22 cellular contexts compared by ENCODE assay signal in genomic region chr5:180394031-180394636, GRCh38. TPM values are rescaled to one million over a fixed set of nuclear protein-coding genes. Genes with fewer than 3 reads are reported as not detected.
A peak's percentile ranks its signal among the peaks of the same experiment; 100 is the strongest.
DNase-seq lines count a peak whose midpoint lies in the region; ATAC-seq, FAIRE-seq and TF ChIP-seq lines count a peak whose summit lies in the region.
"Had no signal": no experiment of that assay in that cellular context is flagged by ENCODE, and none has a peak within 500 bp of the region (broad histone marks: within the 10 kb centered on the region; RNA-seq: fewer than 3 reads in every experiment).

No MANE protein-coding gene starts in this region.

- CTCF ChIA-PET in SK-N-SH (lab: Yijun Ruan, JAX) (no interaction called here), K562 (lab: Yijun Ruan, JAX; ENCODE audit: low intra/inter-chr PET ratio) (no interaction called here)

- POLR2A ChIA-PET in SK-N-SH (lab: Yijun Ruan, JAX) = no interaction called here
- POLR2A ChIA-PET in K562 (lab: Yijun Ruan, JAX) = no interaction called here

- no peak for TF ChIP-seq POLR2A in K562 (conservative IDR thresholded peaks at IDR 0.05)

- WGBS in SK-N-SH (ENCODE audit: low lambda C conversion rate) = 57% methylated on average over 11 of the region's 13 CpGs
- 12% methylated on average over 13 of the region's 13 CpGs for WGBS in K562 (ENCODE audit: insufficient coverage, low coverage, missing lambda C conversion rate)

- no peak for FAIRE-seq in K562 (lab: Jason Lieb, UNC)
- FAIRE-seq: G401.6, H54 had no signal

- H3K27me3 ChIP-seq in SK-N-SH (ENCODE audit: insufficient read depth) (no peaks in the 10 kb centered on the region), K562 (ENCODE audit: control insufficient read depth in 2 of 2, insufficient read depth in 2 of 2, low read length in 2 of 2) (peaks cover 45 to 90% of the 10 kb centered on the region in 2 experiments), upper lobe of right lung (no peaks in the 10 kb centered on the region)
- H3K27me3 ChIP-seq: Peyer's patch, SJCRH30 had no signal

- intact Hi-C loops in K562 (cut with micrococcal nuclease) (no loop called here), upper lobe of right lung (cut with DNase I) (no loop called here)

- in situ Hi-C loops in K562 (cut with MboI) = no loop called here

- DNase-seq in SK-N-SH (peak; percentile 4), K562 (ENCODE audit: extremely low read depth in 1 of 4, low spot score in 3 of 4) (peak in 3 of 4 experiments; percentile 4 to 13 (median 9)), iPS-NIHi7 (ENCODE audit: extremely low spot score) (peak; percentile 18), upper lobe of right lung (peak; percentile 39), NCI-H1436 (lab: John Stamatoyannopoulos, UW) (no peak)
- DNase-seq: HFFc6, KG1, NCI-H1092, NCI-H1436 treated with DMSO at 0.1 percent for 48 hours, NCI-H1930, NCI-H226, NCI-H524, NCI-H82, SJCRH30 had no signal

- H3K9me3 ChIP-seq in SK-N-SH = no peaks in the 10 kb centered on the region
- no peaks in the 10 kb centered on the region for H3K9me3 ChIP-seq in K562 (replicated peaks; ENCODE audit: control insufficient read depth, insufficient read depth, low read depth, low read length)
- no peaks in the 10 kb centered on the region for H3K9me3 ChIP-seq in upper lobe of right lung
- H3K9me3 ChIP-seq: Peyer's patch, SJCRH30 had no signal

- H4K20me1 ChIP-seq in SK-N-SH (ENCODE audit: insufficient read depth) = no peaks in the 10 kb centered on the region
- H4K20me1 ChIP-seq in K562 (replicated peaks; ENCODE audit: control insufficient read depth, insufficient read depth, low read length) = peaks cover 7% of the 10 kb centered on the region; the same call in 1 of the 2 replicates

- H3K36me3 ChIP-seq in SK-N-SH (replicated peaks in 1 of 2; ENCODE audit: control insufficient read depth in 1 of 2, insufficient read depth in 2 of 2, low read length in 1 of 2) (no peaks in the 10 kb centered on the region), K562 (ENCODE audit: control insufficient read depth, insufficient read depth, low read length) (no peaks in the 10 kb centered on the region), upper lobe of right lung (no peaks in the 10 kb centered on the region)
- H3K36me3 ChIP-seq: Peyer's patch, SJCRH30 had no signal

- TF ChIP-seq EP300 in SK-N-SH (IDR thresholded peaks at IDR 0.05; ENCODE audit: borderline replicate concordance in 1 of 2, low read depth in 1 of 2, low read length in 1 of 2) (no peak), K562 (IDR thresholded peaks at IDR 0.05; ENCODE audit: low read length) (no peak)

- no peaks in the 10 kb centered on the region for H3K9me1 ChIP-seq in K562 (ENCODE audit: control insufficient read depth, insufficient read depth, low read length)

- no peaks in the 10 kb centered on the region for H3K4me1 ChIP-seq in SK-N-SH (ENCODE audit: control insufficient read depth in 1 of 2, insufficient read depth in 2 of 2, low read depth in 1 of 2, low read length in 1 of 2)
- no peaks in the 10 kb centered on the region for H3K4me1 ChIP-seq in K562 (replicated peaks in 1 of 2; ENCODE audit: control insufficient read depth in 2 of 2, insufficient read depth in 2 of 2, low read length in 2 of 2)
- H3K4me1 ChIP-seq in upper lobe of right lung = no peaks in the 10 kb centered on the region
- H3K4me1 ChIP-seq: Peyer's patch, SJCRH30 had no signal

- no peak for TF ChIP-seq RAD21 in SK-N-SH (IDR thresholded peaks at IDR 0.05; ENCODE audit: low read length)
- TF ChIP-seq RAD21 in K562 (CRISPR knock-in tag; conservative IDR thresholded peaks at IDR 0.05 in 1 of 2, IDR thresholded peaks at IDR 0.05 in 1 of 2) = no peak

- no peaks in the 10 kb centered on the region for H3K9me2 ChIP-seq in SK-N-SH

- TF ChIP-seq CTCF in SK-N-SH (IDR thresholded peaks at IDR 0.05) (no peak), K562 (IDR thresholded peaks at IDR 0.05 in 2 of 3, conservative IDR thresholded peaks at IDR 0.05 in 1 of 3; ENCODE audit: insufficient read depth in 2 of 3, low read depth in 1 of 3, low read length in 3 of 3) (peak in 1 of 3 experiments; percentile 21; a peak in 1 of 6 replicates), upper lobe of right lung (IDR thresholded peaks at IDR 0.05) (no peak)

- H3K4me3 ChIP-seq in SK-N-SH (ENCODE audit: low read depth in 2 of 2, low read length in 1 of 2) (no peak overlapping the region), K562 (no peak overlapping the region), upper lobe of right lung (no peak overlapping the region)
- H3K4me3 ChIP-seq: Peyer's patch, SJCRH30 had no signal

- no TSS peak for BruUV-seq in K562 (replicated peaks; lab: Mats Ljungman, UMichigan)

- no peak overlapping the region for H2AFZ ChIP-seq in SK-N-SH (ENCODE audit: low read depth)
- H2AFZ ChIP-seq in K562 (ENCODE audit: low read depth, low read length) = no peak overlapping the region

- no peaks in the 10 kb centered on the region for H3F3A ChIP-seq in SK-N-SH (replicated peaks; ENCODE audit: insufficient read depth)

- H3K9ac ChIP-seq in SK-N-SH (no peak overlapping the region), K562 (ENCODE audit: insufficient read depth in 1 of 2, low read depth in 2 of 2, low read length in 2 of 2) (no peak overlapping the region)

- ATAC-seq in SK-N-SH treated with all-trans-retinoic acid at 6 μM for 48 hours = no peak
- ATAC-seq in K562 = no peak
- no peak for ATAC-seq in upper lobe of right lung
- ATAC-seq in HG03354 (IDR thresholded peaks at IDR 0.05; ENCODE audit: poor library complexity, severe bottlenecking, unreplicated experiment) = no peak
- no peak for ATAC-seq in GM21576 (IDR thresholded peaks at IDR 0.05; ENCODE audit: unreplicated experiment)

- H3K27ac ChIP-seq in SK-N-SH (ENCODE audit: low read depth in 2 of 2, low read length in 1 of 2) = no peak overlapping the region
- no peak overlapping the region for H3K27ac ChIP-seq in K562 (ENCODE audit: extremely low read depth, low read depth, low read length)
- no peak overlapping the region for H3K27ac ChIP-seq in upper lobe of right lung
- H3K27ac ChIP-seq: 22Rv1, C4-2B, Peyer's patch, SJCRH30 had no signal

- H3K4me2 ChIP-seq in SK-N-SH (no peak overlapping the region), K562 (ENCODE audit: insufficient read depth, low read length) (no peak overlapping the region)

- H3K79me2 ChIP-seq in SK-N-SH (ENCODE audit: insufficient read depth) = no peaks in the 10 kb centered on the region
- no peaks in the 10 kb centered on the region for H3K79me2 ChIP-seq in K562 (ENCODE audit: control insufficient read depth, insufficient read depth, low read length)

TF ChIP-seq in SK-N-SH, 30 proteins besides CTCF, POLR2A, EP300 and RAD21 (continues in another document):
- no peak for TF ChIP-seq RFX5 (IDR thresholded peaks at IDR 0.05; ENCODE audit: low read length)
- TF ChIP-seq EZH2phosphoT487 (IDR thresholded peaks at IDR 0.05; ENCODE audit: borderline replicate concordance, low read depth) = no peak
- TF ChIP-seq GABPA (IDR thresholded peaks at IDR 0.05; ENCODE audit: low read depth) = no peak
- no peak for TF ChIP-seq TAF1 (IDR thresholded peaks at IDR 0.05; ENCODE audit: borderline replicate concordance, low read depth, low read length)
- no peak for TF ChIP-seq MEF2A (IDR thresholded peaks at IDR 0.05; ENCODE audit: borderline replicate concordance, low read depth)
- TF ChIP-seq FOSL2 (IDR thresholded peaks at IDR 0.05; ENCODE audit: borderline replicate concordance, low read depth) = no peak
- TF ChIP-seq TCF12 (IDR thresholded peaks at IDR 0.05) = no peak

TF ChIP-seq in SK-N-SH treated with all-trans-retinoic acid at 6 μM for 48 hours, 23 proteins besides CTCF, POLR2A, EP300 and RAD21 (continues in another document):
- no peak for TF ChIP-seq ZFP3 (CRISPR knock-in tag; IDR thresholded peaks at IDR 0.05)
- TF ChIP-seq OSR1 (CRISPR knock-in tag; IDR thresholded peaks at IDR 0.05) = no peak
- no peak for TF ChIP-seq ZFP30 (CRISPR knock-in tag; IDR thresholded peaks at IDR 0.05)
- no peak for TF ChIP-seq ZNF565 (CRISPR knock-in tag; conservative IDR thresholded peaks at IDR 0.05; ENCODE audit: low read depth)
- no peak for TF ChIP-seq ZNF70 (CRISPR knock-in tag; IDR thresholded peaks at IDR 0.05)
- no peak for TF ChIP-seq CSDC2 (CRISPR knock-in tag; IDR thresholded peaks at IDR 0.05)

TF ChIP-seq in K562, 482 proteins besides CTCF, POLR2A, EP300 and RAD21:
- TF ChIP-seq SRF (CRISPR knock-in tag; IDR thresholded peaks at IDR 0.05) (no peak), SRSF1 (IDR thresholded peaks at IDR 0.05; ENCODE audit: low read depth, low read length) (no peak)

RNA-seq across cellular contexts. Expression of gene GFPT2, which starts 41.0 kb away (rescaled TPM):
- 8.1 and 8.9 TPM in 2 replicates for polyA plus RNA-seq in SK-N-SH (2012; rRNA removed)
- polyA plus RNA-seq in SK-N-SH (2012; cell fraction: cytosol; rRNA removed) = 7.2 and 8.7 TPM in 2 replicates
- polyA plus RNA-seq in SK-N-SH (2012; cell fraction: nucleus; rRNA removed) = 10.5 and 13.5 TPM in 2 replicates
- 0.14 TPM in 1 of 2 replicates, not detected in the other for total RNA-seq in K562 (2011; cell fraction: chromatin; rRNA removed; ENCODE audit: low replicate concordance)
- total RNA-seq in K562 (2011; cell fraction: nucleolus; rRNA removed) = 0.50 TPM in 1 of 2 replicates, not detected in the other
- not detected in 2 replicates for total RNA-seq in K562 (2011; cell fraction: nucleoplasm; rRNA removed)
- total RNA-seq in K562 (2014; rRNA removed) = not detected in 2 replicates
- total RNA-seq in K562 (2014; rRNA removed; fragmentation: Illumina TruSeq; extraction: Trizol) = 0.13 TPM in 1 of 2 replicates, not detected in the other
- not detected in 2 replicates for total RNA-seq in K562 (2015; rRNA removed; fragmentation: Illumina TruSeq; extraction: Trizol)
- 0.07 and 0.09 TPM in 2 replicates for total RNA-seq in K562 (2021)
- polyA plus RNA-seq in K562 (2011; rRNA removed) = 0.14 TPM in 1 of 2 replicates, not detected in the other
- polyA plus RNA-seq in K562 (2011; cell fraction: cytosol; rRNA removed) = 0.01 and 0.07 TPM in 2 replicates
- 0.18 TPM in 1 of 2 replicates, not detected in the other for polyA plus RNA-seq in K562 (2011; cell fraction: nucleus; rRNA removed)
- 0.12 TPM in 1 of 2 replicates, not detected in the other for polyA plus RNA-seq in K562 (2012)
- not detected in 2 replicates for polyA plus RNA-seq in K562 (2014; fragmentation: Illumina TruSeq; extraction: Trizol)
- under 1 TPM in 1 of 2 experiments, not detected in 1; 0.08 TPM for polyA plus RNA-seq in K562 (2014; fragmentation: Nextera tagmentation; extraction: Ambion mirVana)
- not detected in 2 replicates for polyA plus RNA-seq in K562 (2014; rRNA removed)
- 0.39 TPM in 1 of 2 replicates, not detected in the other for polyA minus RNA-seq in K562 (2011; rRNA and poly(A)+ RNA removed)
- not detected in 2 replicates for polyA minus RNA-seq in K562 (2011; cell fraction: cytosol; rRNA and poly(A)+ RNA removed)
- 0.54 TPM in 1 of 2 replicates, not detected in the other for polyA minus RNA-seq in K562 (2011; cell fraction: nucleus; rRNA and poly(A)+ RNA removed)
- total RNA-seq in upper lobe of right lung = 20.4 TPM

Comparison
In these comparisons a context has a peak if more than half of its experiments do, and no peak if none do; other contexts are left out.
1. RNA of gene GFPT2, which starts 41.0 kb away (total RNA-seq): 20.4 TPM in upper lobe of right lung (single experiment); 0.07 to 0.50 TPM in K562; every median in the first group is over 10 times any median in the second.